ENCODE assay signal across 24 cellular contexts in the genomic region with DNA sequence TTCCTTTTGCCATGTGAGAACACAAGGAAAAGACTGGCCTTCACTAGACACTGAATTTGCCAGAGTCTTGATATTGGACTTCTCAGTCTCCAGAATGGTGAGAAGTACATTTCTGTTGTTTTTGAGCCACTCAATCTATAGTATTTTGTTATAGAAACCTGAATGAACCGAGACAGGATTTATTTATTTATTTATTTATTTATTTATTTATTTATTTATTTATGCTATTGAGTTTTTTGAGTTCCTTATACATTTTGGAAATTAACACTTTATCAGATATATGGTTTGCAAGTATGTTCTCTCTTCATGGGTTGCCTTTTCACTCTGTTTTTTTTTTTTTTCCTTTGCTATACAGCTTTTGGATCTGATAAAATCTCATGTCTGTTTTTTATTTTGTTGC.
"Had no signal": no experiment of that assay in that cellular context is flagged by ENCODE, and none has a peak within 500 bp of the region (broad histone marks: within the 10 kb centered on the region; RNA-seq: fewer than 3 reads in every experiment).

No MANE protein-coding gene starts in this region.

- H3K27ac ChIP-seq: colonic mucosa, coronary artery, dorsolateral prefrontal cortex, epithelial cell of prostate, esophagus muscularis mucosa, esophagus squamous epithelium, foreskin keratinocyte, gastrocnemius medialis, gastroesophageal sphincter, heart left ventricle, heart right ventricle had no signal

- ATAC-seq: effector memory CD8-positive, alpha-beta T cell; esophagus mucosa; foreskin keratinocyte; gastrocnemius medialis; gastroesophageal sphincter; heart left ventricle; heart right ventricle had no signal

- DNase-seq: colonic mucosa; cortex of kidney; dermis blood vessel endothelial cell; dorsolateral prefrontal cortex; effector CD4-positive, alpha-beta T cell; effector CD8-positive, alpha-beta T cell; effector memory CD4-positive, alpha-beta T cell; effector memory CD8-positive, alpha-beta T cell; endodermal cell; erythroblast; esophagus squamous epithelium; foreskin fibroblast; foreskin keratinocyte; foreskin melanocyte; gastrocnemius medialis; glutamatergic neuron; head of caudate nucleus; heart left ventricle; heart right ventricle had no signal

- H3K4me3 ChIP-seq: colonic mucosa, coronary artery, dorsolateral prefrontal cortex, esophagus muscularis mucosa, esophagus squamous epithelium, gastrocnemius medialis, gastroesophageal sphincter, heart left ventricle, heart right ventricle had no signal

- H3K27me3 ChIP-seq: colonic mucosa, esophagus muscularis mucosa, esophagus squamous epithelium, foreskin keratinocyte, gastrocnemius medialis, gastroesophageal sphincter, heart left ventricle, heart right ventricle had no signal

- H3K4me1 ChIP-seq: colonic mucosa, esophagus muscularis mucosa, esophagus squamous epithelium, foreskin keratinocyte, gastrocnemius medialis, gastroesophageal sphincter, heart left ventricle, heart right ventricle had no signal

- H3K9me3 ChIP-seq: colonic mucosa, esophagus muscularis mucosa, esophagus squamous epithelium, gastrocnemius medialis, gastroesophageal sphincter had no signal

- H3K36me3 ChIP-seq: colonic mucosa, esophagus muscularis mucosa, esophagus squamous epithelium, gastrocnemius medialis, gastroesophageal sphincter, heart left ventricle, heart right ventricle had no signal
